In genomic region chr3:48285132-48285531, GRCh38 we compare ENCODE assay signal across 19 cellular contexts. TPM values are rescaled to one million over a fixed set of nuclear protein-coding genes. Genes with fewer than 3 reads are reported as not detected.
DNase-seq lines count a peak whose midpoint lies in the region; ATAC-seq and TF ChIP-seq lines count a peak whose summit lies in the region.
"Had no signal": no experiment of that assay in that cellular context is flagged by ENCODE, and none has a peak within 500 bp of the region (broad histone marks: within the 10 kb centered on the region; RNA-seq: fewer than 3 reads in every experiment).

No MANE protein-coding gene starts in this region.

- no peaks in the 10 kb centered on the region for H3K79me2 ChIP-seq in GM23248 (ENCODE audit: insufficient read depth)

- no peaks in the 10 kb centered on the region for H3K36me3 ChIP-seq in BJ (ENCODE audit: control insufficient read depth, insufficient read depth, low read length)
- no peaks in the 10 kb centered on the region for H3K36me3 ChIP-seq in GM23248 (ENCODE audit: low read depth)
- peaks cover 15% of the 10 kb centered on the region for H3K36me3 ChIP-seq in left ventricle myocardium inferior
- H3K36me3 ChIP-seq in tibial artery = peaks cover 9 to 11% (median 10%) of the 10 kb centered on the region in 3 donors

- H3K9me3 ChIP-seq in GM23248 (ENCODE audit: low read depth) = no peaks in the 10 kb centered on the region
- peaks cover 6% of the 10 kb centered on the region for H3K9me3 ChIP-seq in left ventricle myocardium inferior (replicated peaks)
- H3K9me3 ChIP-seq in tibial artery = no peaks in the 10 kb centered on the region

- CTCF ChIA-PET in BJ (lab: Yijun Ruan, JAX) = interaction anchor here (0.8 to 4.1 kb wide), 4 partner anchors 9 to 151 kb away, joined by 3 to 26 read pairs (median 9); partner anchors contain the start of gene FBXW12
- CTCF ChIA-PET in activated CD4-positive, alpha-beta memory T cell treated with anti-CD3 and anti-CD28 coated beads for 36 hours (lab: Charles Lee) = interaction anchor here (1.0 to 1.7 kb wide), 4 partner anchors 12 to 151 kb away, joined by 3 to 6 read pairs (median 4); no protein-coding TSS in a partner anchor

- intact Hi-C loops in activated CD4-positive, alpha-beta memory T cell treated with anti-CD3 and anti-CD28 coated beads for 36 hours (cut with micrococcal nuclease) = no loop called here
- intact Hi-C loops in left ventricle myocardium inferior (cut with micrococcal nuclease) = no loop called here
- intact Hi-C loops in tibial artery (cut with DNase I; ENCODE audit: low total_unique reads) = no loop called here

- peak overlapping the region; percentile 69 for H3K4me2 ChIP-seq in GM23248 (ENCODE audit: unreplicated experiment)

- peaks cover 34% of the 10 kb centered on the region for H3K4me1 ChIP-seq in GM23248 (ENCODE audit: insufficient read depth)
- no peaks in the 10 kb centered on the region for H3K4me1 ChIP-seq in left ventricle myocardium inferior
- no peaks in the 10 kb centered on the region for H3K4me1 ChIP-seq in tibial artery

- WGBS in GM23248 (ENCODE audit: low coverage in 1 of 2, low lambda C conversion rate in 2 of 2, missing lambda C conversion rate in 2 of 2), 2 experiments = 100% methylated on average over 1 of the region's 1 CpG

- H3K9me3 Mint-ChIP-seq in activated CD4-positive, alpha-beta memory T cell treated with anti-CD3 and anti-CD28 coated beads for 36 hours = peaks cover 2% of the 10 kb centered on the region

- H3F3A ChIP-seq in GM23248 (ENCODE audit: insufficient read depth) = peaks cover 14% of the 10 kb centered on the region

- POLR2A ChIA-PET in BJ (lab: Charles Lee) = no interaction called here
- POLR2A ChIA-PET in activated CD4-positive, alpha-beta memory T cell treated with anti-CD3 and anti-CD28 coated beads for 36 hours (lab: Charles Lee) = no interaction called here

- no peak overlapping the region for H2AFZ ChIP-seq in GM23248

- no peak overlapping the region for H3K4me3 Mint-ChIP-seq in activated CD4-positive, alpha-beta memory T cell treated with anti-CD3 and anti-CD28 coated beads for 36 hours

- no peaks in the 10 kb centered on the region for H3K9me2 ChIP-seq in GM23248 (ENCODE audit: insufficient read depth)

- no peak for TF ChIP-seq CTCF in BJ (IDR thresholded peaks at IDR 0.05; ENCODE audit: insufficient read depth, low read depth, low read length)
- TF ChIP-seq CTCF in omental fat pad (IDR thresholded peaks at IDR 0.05) = no peak
- TF ChIP-seq CTCF in left ventricle myocardium inferior (IDR thresholded peaks at IDR 0.05; ENCODE audit: borderline replicate concordance) = no peak
- TF ChIP-seq CTCF in tibial artery (IDR thresholded peaks at IDR 0.05) = no peak

- no peak overlapping the region for H3K4me3 ChIP-seq in BJ (ENCODE audit: low read depth, low read length)
- no peak overlapping the region for H3K4me3 ChIP-seq in GM23248
- no peak overlapping the region for H3K4me3 ChIP-seq in left ventricle myocardium inferior
- H3K4me3 ChIP-seq in tibial artery = no peak overlapping the region

- H4K20me1 ChIP-seq in GM23248 (ENCODE audit: insufficient read depth) = no peaks in the 10 kb centered on the region

- no peaks in the 10 kb centered on the region for H3K27me3 Mint-ChIP-seq in activated CD4-positive, alpha-beta memory T cell treated with anti-CD3 and anti-CD28 coated beads for 36 hours

- DNase-seq in BJ (ENCODE audit: low read depth) (peak; percentile 49), GM23248 (peak; percentile 86), amniotic stem cell (lab: John Stamatoyannopoulos, UW) (peak; percentile 14), omental fat pad (ENCODE audit: low spot score) (no peak), left ventricle myocardium inferior (no peak), tibial artery (no peak)
- no peak for DNase-seq in activated CD4-positive, alpha-beta memory T cell treated with anti-CD3 and anti-CD28 coated beads for 36 hours
- DNase-seq: ACHN, NCI-H1417, NCI-H187 treated with DMSO at 0.1 percent for 48 hours, NCI-H2171, NCI-H446 treated with DMSO at 0.1 percent for 48 hours, OCI-M1 had no signal

- H3K4me1 Mint-ChIP-seq in activated CD4-positive, alpha-beta memory T cell treated with anti-CD3 and anti-CD28 coated beads for 36 hours (ENCODE audit: low read depth) = peaks cover 3% of the 10 kb centered on the region

- no peak overlapping the region for H3K27ac Mint-ChIP-seq in activated CD4-positive, alpha-beta memory T cell treated with anti-CD3 and anti-CD28 coated beads for 36 hours

- in situ Hi-C loops in GM23248 (cut with MboI) = no loop called here

- H3K36me3 Mint-ChIP-seq in activated CD4-positive, alpha-beta memory T cell treated with anti-CD3 and anti-CD28 coated beads for 36 hours = peaks cover 8% of the 10 kb centered on the region

- H3K27me3 ChIP-seq in BJ (ENCODE audit: control insufficient read depth, insufficient read depth, low read length) (no peaks in the 10 kb centered on the region), GM23248 (replicated peaks; ENCODE audit: insufficient read depth) (no peaks in the 10 kb centered on the region), left ventricle myocardium inferior (ENCODE audit: low read depth) (no peaks in the 10 kb centered on the region), tibial artery (no peaks in the 10 kb centered on the region)

- ATAC-seq in omental fat pad (ENCODE audit: low FRiP score) = peak; percentile 30
- ATAC-seq in GM21529 (IDR thresholded peaks at IDR 0.05; ENCODE audit: unreplicated experiment) = no peak
- ATAC-seq: HCT116 had no signal

- peak overlapping the region; percentile 84 for H3K27ac ChIP-seq in GM23248
- no peak overlapping the region for H3K27ac ChIP-seq in left ventricle myocardium inferior (replicated peaks)
- H3K27ac ChIP-seq in tibial artery = no peak overlapping the region
- H3K27ac ChIP-seq: C4-2B, HL-60, RWPE1 had no signal

- H3K9ac ChIP-seq in GM23248 = peak overlapping the region; percentile 47

RNA-seq across cellular contexts. Expression of gene NME6, which starts 16.0 kb away (rescaled TPM):
- 26.5 and 43.6 TPM in 2 replicates for polyA plus RNA-seq in BJ (2011; rRNA removed)
- polyA minus RNA-seq in BJ (2011; rRNA and poly(A)+ RNA removed) = 16.5 and 25.4 TPM in 2 replicates
- 24.3 and 33.3 TPM in 2 replicates for total RNA-seq in GM23248 (2014; rRNA removed; shearing (Covaris generic))
- 28.9 and 30.2 TPM in 2 replicates for polyA plus RNA-seq in GM23248 (2016; fragmentation: Nextera tagmentation; extraction: Ambion mirVana)
- total RNA-seq in omental fat pad = 10 to 100 TPM; 21.0 to 37.5 (median 25.2) TPM
- total RNA-seq in activated CD4-positive, alpha-beta memory T cell treated with anti-CD3 and anti-CD28 coated beads for 36 hours = 10 to 100 TPM; 24.7 to 31.4 TPM
- 20.4 TPM for total RNA-seq in left ventricle myocardium inferior

RNA-seq across cellular contexts. Expression of gene ZNF589, which starts 44.2 kb away (rescaled TPM):
- polyA plus RNA-seq in BJ (2011; rRNA removed) (2.5 and 3.3 TPM in 2 replicates), GM23248 (2016; fragmentation: Nextera tagmentation; extraction: Ambion mirVana) (2.2 and 2.4 TPM in 2 replicates)
- polyA minus RNA-seq in BJ (2011; rRNA and poly(A)+ RNA removed) = 1.6 and 1.8 TPM in 2 replicates
- total RNA-seq in GM23248 (2014; rRNA removed; shearing (Covaris generic)) = 1.9 and 2.3 TPM in 2 replicates
- total RNA-seq in omental fat pad (10 to 100 TPM in 1 of 4 donors, 1 to 10 TPM in 3; 5.0 to 18.6 (median 7.7) TPM), left ventricle myocardium inferior (6.6 TPM)
- 10 to 100 TPM; 28.0 to 31.4 TPM for total RNA-seq in activated CD4-positive, alpha-beta memory T cell treated with anti-CD3 and anti-CD28 coated beads for 36 hours

RNA-seq across cellular contexts. Expression of gene SPINK8, which starts 48.3 kb away (rescaled TPM):
- polyA plus RNA-seq in BJ (2011; rRNA removed) (not detected in 2 replicates), GM23248 (2016; fragmentation: Nextera tagmentation; extraction: Ambion mirVana) (not detected in 2 replicates)
- not detected in 2 replicates for polyA minus RNA-seq in BJ (2011; rRNA and poly(A)+ RNA removed)
- not detected in 2 replicates for total RNA-seq in GM23248 (2014; rRNA removed; shearing (Covaris generic))
- total RNA-seq in omental fat pad (not detected), left ventricle myocardium inferior (not detected)
- not detected for total RNA-seq in activated CD4-positive, alpha-beta memory T cell treated with anti-CD3 and anti-CD28 coated beads for 36 hours
- total RNA-seq: Daoy had no signal

Comparison
In these comparisons a context has a peak if more than half of its experiments do, and no peak if none do; other contexts are left out.
1. DNase-seq: peak in BJ (single experiment), GM23248 (single experiment) and amniotic stem cell (single experiment); none in omental fat pad (single experiment), activated CD4-positive, alpha-beta memory T cell treated with anti-CD3 and anti-CD28 coated beads for 36 hours (single experiment), left ventricle myocardium inferior (single experiment) and tibial artery (0 of 2).